In the genomic region with DNA sequence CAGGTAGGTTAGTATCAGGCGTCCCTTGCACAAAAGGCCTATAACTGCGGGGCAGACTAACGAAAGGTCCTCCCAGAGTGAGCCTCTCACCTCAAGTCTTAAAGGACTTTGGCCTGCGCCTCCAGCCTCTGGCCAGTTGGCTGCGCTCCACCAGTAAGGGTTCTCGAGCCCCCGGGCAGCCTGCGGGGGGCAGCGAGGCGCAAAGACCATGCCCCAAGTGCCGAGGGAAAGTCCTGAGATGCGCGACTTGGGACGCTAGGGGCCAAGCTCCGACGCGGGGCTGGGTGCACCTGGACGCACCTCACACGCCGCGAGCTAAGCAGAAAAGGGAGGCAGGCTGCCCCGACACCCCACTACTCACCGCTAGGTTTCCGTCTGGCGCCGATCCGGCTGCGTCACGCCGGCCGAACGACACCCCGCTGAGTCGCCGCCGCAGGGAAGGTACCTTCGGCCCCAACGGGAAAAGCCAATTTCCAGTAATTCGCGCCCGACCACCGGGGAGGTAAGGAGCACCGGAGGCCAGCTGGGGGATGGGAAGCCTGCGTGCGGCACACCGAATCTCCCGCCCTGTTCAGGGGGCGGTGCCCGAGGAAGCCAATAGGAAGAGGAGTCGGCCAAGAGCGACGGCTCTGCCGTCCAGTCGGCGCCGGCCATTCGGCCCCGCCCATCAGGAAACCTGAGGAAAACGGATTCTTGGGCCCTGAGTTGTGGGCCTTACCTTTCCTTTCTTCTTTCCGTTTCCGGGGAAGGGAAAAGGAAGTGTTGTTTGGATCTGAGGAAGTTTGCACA, we compare ENCODE assay signal across 8 cellular contexts. TPM values are rescaled to one million over a fixed set of nuclear protein-coding genes. Genes with fewer than 3 reads are reported as not detected.
DNase-seq lines count a peak whose midpoint lies in the region; ATAC-seq and TF ChIP-seq lines count a peak whose summit lies in the region.

ORC2 (minus strand) TSS at position 532 of the 789 bp plus-strand sequence. CDS start 5,537 bp downstream, outside the sequence.

- peak within 1 kb of the TSS in 1 of 2 experiments; percentile 100 for H3K23ac ChIP-seq in mesenchymal stem cell (ENCODE audit: low read length in 2 of 2)

- peak within 1 kb of the TSS; percentile 98 for H3K4me3 ChIP-seq in endocrine pancreas (ENCODE audit: control insufficient read depth, insufficient read depth, low read length)
- peak within 1 kb of the TSS; percentile 89 to 99 for H3K4me3 ChIP-seq in mesenchymal stem cell (ENCODE audit: insufficient read depth in 1 of 2, low read depth in 1 of 2, low read length in 2 of 2)

- peak within 1 kb of the TSS; percentile 87 for H3K4me2 ChIP-seq in mesenchymal stem cell (ENCODE audit: low read length, poor library complexity, severe bottlenecking)

- WGBS in mesenchymal stem cell = under 1% methylated on average over 61 of the region's 61 CpGs

- peak within 1 kb of the TSS; percentile 62 for H2BK5ac ChIP-seq in mesenchymal stem cell (ENCODE audit: low read depth, low read length, poor library complexity, severe bottlenecking)

- H3K9ac ChIP-seq in endocrine pancreas (ENCODE audit: control insufficient read depth, insufficient read depth, low read length) = peak within 1 kb of the TSS; percentile 58
- peak within 1 kb of the TSS; percentile 92 for H3K9ac ChIP-seq in mesenchymal stem cell (ENCODE audit: low read length)

- H3K4me3 Mint-ChIP-seq in Calu3 (ENCODE audit: low read depth, unreplicated experiment) = peak within 1 kb of the TSS; percentile 90

- peaks cover 20% of the 10 kb centered on the region for H3K79me1 ChIP-seq in mesenchymal stem cell (replicated peaks; ENCODE audit: low read length, poor library complexity, severe bottlenecking)

- peak within 1 kb of the TSS; percentile 88 for H3K27ac ChIP-seq in mesenchymal stem cell (ENCODE audit: low read length, poor library complexity, severe bottlenecking)

- peak within 1 kb of the TSS in 1 of 2 experiments; percentile 73 for H2BK12ac ChIP-seq in mesenchymal stem cell (ENCODE audit: low read length in 2 of 2)

- peaks cover 47% of the 10 kb centered on the region for H3K36me3 Mint-ChIP-seq in Calu3 (ENCODE audit: insufficient read depth, unreplicated experiment)

- DNase-seq in Calu3 (peak; percentile 97), HUDEP-2 (lab: John Stamatoyannopoulos, UW; ENCODE audit: unreplicated experiment in 76 of 76) (peak in 75 of 76 experiments; percentile 49 to 95 (median 88)), NOMO-1 treated with dmso at 0.1 percent for 144 hours (lab: John Stamatoyannopoulos, UW; ENCODE audit: unreplicated experiment) (peak; percentile 82), mesenchymal stem cell (peak; percentile 94)
- peak; percentile 82 to 84 (median 84) for DNase-seq in activated CD8-positive, alpha-beta memory T cell treated with anti-CD3 and anti-CD28 coated beads for 48 hours (ENCODE audit: low read depth in 2 of 3, low spot score in 2 of 3)
- peak; percentile 81 for DNase-seq in stimulated activated CD8-positive, alpha-beta memory T cell treated with anti-CD3 and anti-CD28 coated beads, Interleukin-12 subunit alpha, Interleukin-12 subunit beta, amount 100 ng/mL, for 4 hours (ENCODE audit: low read depth)

- H3K14ac ChIP-seq in mesenchymal stem cell (ENCODE audit: low read length in 2 of 2) = peak within 1 kb of the TSS in 1 of 2 experiments; percentile 98

- peak within 1 kb of the TSS; percentile 36 for H4K91ac ChIP-seq in mesenchymal stem cell (ENCODE audit: low read length)

- peak within 1 kb of the TSS; percentile 74 for H2BK15ac ChIP-seq in mesenchymal stem cell (ENCODE audit: low read depth, poor library complexity, severe bottlenecking)

- peak within 1 kb of the TSS; percentile 6 for H2BK120ac ChIP-seq in mesenchymal stem cell (ENCODE audit: low read depth, low read length)

- peaks cover 48% of the 10 kb centered on the region for H3K4me1 Mint-ChIP-seq in Calu3 (ENCODE audit: low read depth, unreplicated experiment)

- no peaks in the 10 kb centered on the region for H3K9me3 Mint-ChIP-seq in Calu3 (ENCODE audit: low read depth, unreplicated experiment)

- peak within 1 kb of the TSS; percentile 87 to 97 for H3K18ac ChIP-seq in mesenchymal stem cell (ENCODE audit: low read depth in 1 of 2, low read length in 2 of 2)

- TF ChIP-seq CTCF in Calu3 (IDR thresholded peaks at IDR 0.05; ENCODE audit: unreplicated experiment) = peak; percentile 77

- H3K4ac ChIP-seq in mesenchymal stem cell (ENCODE audit: low read depth in 1 of 2, low read length in 2 of 2) = peak within 1 kb of the TSS in 1 of 2 experiments; percentile 73

- CTCF ChIA-PET in Calu3 (lab: Charles Lee) = interaction anchor here (0.5 to 2.7 kb wide), 3 partner anchors 74 to 106 kb away, joined by 4 to 30 read pairs (median 4); partner anchors contain the start of genes NIF3L1 and PPIL3

- intact Hi-C loops in Calu3 (cut with micrococcal nuclease; ENCODE audit: unreplicated experiment) = loop anchor here (5.0 kb wide), 1 partner anchor 214 kb away; no protein-coding TSS in a partner anchor

- no TSS peak for BruUV-seq in Calu3 (replicated peaks; lab: Mats Ljungman, UMichigan)

- H3K36me3 ChIP-seq in endocrine pancreas (ENCODE audit: control insufficient read depth, insufficient read depth, low read length) (no peaks in the 10 kb centered on the region), mesenchymal stem cell (ENCODE audit: control insufficient read depth in 1 of 2, insufficient read depth in 2 of 2, low read depth in 1 of 2, low read length in 2 of 2) (peaks cover 3 to 20% of the 10 kb centered on the region in 2 experiments)

- peak within 1 kb of the TSS; percentile 96 for H4K8ac ChIP-seq in mesenchymal stem cell (ENCODE audit: low read length)

- peak within 1 kb of the TSS; percentile 99 for H2AFZ ChIP-seq in mesenchymal stem cell (ENCODE audit: low read depth, low read length)

- H3K27ac Mint-ChIP-seq in Calu3 (ENCODE audit: unreplicated experiment) = peak within 1 kb of the TSS; percentile 88

- H2AK5ac ChIP-seq in mesenchymal stem cell (ENCODE audit: low read length, severe bottlenecking) = no peak within 1 kb of the TSS

- H3K27me3 ChIP-seq in endocrine pancreas (ENCODE audit: control insufficient read depth, insufficient read depth, low read length) (no peaks in the 10 kb centered on the region), mesenchymal stem cell (ENCODE audit: control insufficient read depth in 1 of 2, insufficient read depth in 1 of 2, low read length in 2 of 2) (no peaks in the 10 kb centered on the region)

- peak; percentile 92 for ATAC-seq in GM21381 (IDR thresholded peaks at IDR 0.05; ENCODE audit: unreplicated experiment)

- H3K4me1 ChIP-seq in endocrine pancreas (ENCODE audit: control insufficient read depth, insufficient read depth, low read length) (peaks cover 19% of the 10 kb centered on the region), mesenchymal stem cell (ENCODE audit: control insufficient read depth, insufficient read depth, low read depth, low read length) (peaks cover 6% of the 10 kb centered on the region)

- no peaks in the 10 kb centered on the region for H3K27me3 Mint-ChIP-seq in Calu3 (ENCODE audit: unreplicated experiment)

- no peaks in the 10 kb centered on the region for H3K9me3 ChIP-seq in endocrine pancreas (ENCODE audit: control insufficient read depth, low read length)
- H3K9me3 ChIP-seq in mesenchymal stem cell (ENCODE audit: control insufficient read depth, low read length) = no peaks in the 10 kb centered on the region

RNA-seq across cellular contexts. Expression of gene ORC2, which starts in this region (rescaled TPM):
- 38.8 and 49.6 TPM in 2 replicates for total RNA-seq in Calu3 (2022)
- 6.7 TPM for polyA plus RNA-seq in mesenchymal stem cell (2013, experiment 1 of 2)
- 6.4 TPM for polyA plus RNA-seq in mesenchymal stem cell (2013, experiment 2 of 2)

Comparison
In these comparisons a context has a peak if more than half of its experiments do, and no peak if none do; other contexts are left out.
1. Peak in every context shown above with its lines: DNase-seq, ATAC-seq, H3K4me3 ChIP-seq and H3K27ac ChIP-seq.